Comparison of ENCODE assay signal across 20 cellular contexts in genomic region chr11:80362578-80362977, GRCh38.
DNase-seq lines count a peak whose midpoint lies in the region; ATAC-seq, FAIRE-seq and TF ChIP-seq lines count a peak whose summit lies in the region.
"Had no signal": no experiment of that assay in that cellular context is flagged by ENCODE, and none has a peak within 500 bp of the region (broad histone marks: within the 10 kb centered on the region; RNA-seq: fewer than 3 reads in every experiment).

No MANE protein-coding gene starts in this region.

- peaks cover 17% of the 10 kb centered on the region; the same call in 1 of the 2 replicates for H3K9me3 ChIP-seq in PC-3 (ENCODE audit: low read length)
- H3K9me3 ChIP-seq in mesenchymal stem cell (ENCODE audit: control insufficient read depth, low read length), result no peaks in the 10 kb centered on the region
- H3K9me3 ChIP-seq: BLaER1, SJCRH30 had no signal

- no peak overlapping the region for H3K4me2 ChIP-seq in PC-3 (ENCODE audit: low read length)
- H3K4me2 ChIP-seq in mesenchymal stem cell (ENCODE audit: low read length, poor library complexity, severe bottlenecking), result no peak overlapping the region
- H3K4me2 ChIP-seq: BLaER1, KMS-11 had no signal

- H3K4ac ChIP-seq in mesenchymal stem cell (ENCODE audit: low read depth in 1 of 2, low read length in 2 of 2), result no peak overlapping the region

- H2AFZ ChIP-seq in PC-3 (ENCODE audit: low read length) (no peak overlapping the region), mesenchymal stem cell (ENCODE audit: low read depth, low read length) (no peak overlapping the region)

- H3K36me3 ChIP-seq in PC-3 (ENCODE audit: low read depth, low read length), result no peaks in the 10 kb centered on the region
- no peaks in the 10 kb centered on the region for H3K36me3 ChIP-seq in bronchial epithelial cell (ENCODE audit: control insufficient read depth, insufficient read depth, low read length)
- H3K36me3 ChIP-seq in mesenchymal stem cell (ENCODE audit: control insufficient read depth in 1 of 2, insufficient read depth in 2 of 2, low read depth in 1 of 2, low read length in 2 of 2), result no peaks in the 10 kb centered on the region
- H3K36me3 ChIP-seq: BLaER1, SJCRH30 had no signal

- H3K27ac ChIP-seq in PC-3 (ENCODE audit: low read length) (no peak overlapping the region), mesenchymal stem cell (ENCODE audit: low read length, poor library complexity, severe bottlenecking) (no peak overlapping the region)
- H3K27ac ChIP-seq: BLaER1, KMS-11, SJCRH30 had no signal

- no peaks in the 10 kb centered on the region for H4K20me1 ChIP-seq in PC-3 (ENCODE audit: low read length)
- H4K20me1 ChIP-seq: BLaER1 had no signal

- no peak overlapping the region for H4K8ac ChIP-seq in mesenchymal stem cell (ENCODE audit: low read length)

- H3F3A ChIP-seq in PC-3 (ENCODE audit: low read length, unreplicated experiment), result no peaks in the 10 kb centered on the region

- ATAC-seq in PC-3, result no peak
- ATAC-seq: T-cell had no signal

- BruUV-seq in PC-3 (replicated peaks; lab: Mats Ljungman, UMichigan), result no TSS peak

- no peak overlapping the region for H2BK12ac ChIP-seq in mesenchymal stem cell (ENCODE audit: low read length in 2 of 2)

- no peak for FAIRE-seq in bronchial epithelial cell (lab: Jason Lieb, UNC)
- FAIRE-seq: GM12891 had no signal

- H3K9ac ChIP-seq in PC-3 (ENCODE audit: low read length) (no peak overlapping the region), mesenchymal stem cell (ENCODE audit: low read length) (no peak overlapping the region)
- H3K9ac ChIP-seq: BLaER1, KMS-11 had no signal

- POLR2A ChIA-PET in PC-3 (lab: Charles Lee; ENCODE audit: unreplicated experiment), result no interaction called here

- H2AK5ac ChIP-seq in mesenchymal stem cell (ENCODE audit: low read length, severe bottlenecking), result no peak overlapping the region

- no peak overlapping the region for H4K91ac ChIP-seq in mesenchymal stem cell (ENCODE audit: low read length)

- H2BK120ac ChIP-seq in mesenchymal stem cell (ENCODE audit: low read depth, low read length), result no peak overlapping the region

- TF ChIP-seq CTCF in PC-3 (conservative IDR thresholded peaks at IDR 0.05; ENCODE audit: low read depth, low read length), result no peak
- no peak for TF ChIP-seq CTCF in bronchial epithelial cell (IDR thresholded peaks at IDR 0.05; ENCODE audit: insufficient read depth, low read length, severe bottlenecking)

- WGBS in mesenchymal stem cell, result 54% methylated on average over 3 of the region's 6 CpGs

- H3K27me3 ChIP-seq in PC-3 (ENCODE audit: low read length), result no peaks in the 10 kb centered on the region
- H3K27me3 ChIP-seq in bronchial epithelial cell (ENCODE audit: control insufficient read depth, insufficient read depth, low read length), result no peaks in the 10 kb centered on the region
- H3K27me3 ChIP-seq in mesenchymal stem cell (ENCODE audit: control insufficient read depth in 1 of 2, insufficient read depth in 1 of 2, low read length in 2 of 2), result no peaks in the 10 kb centered on the region
- H3K27me3 ChIP-seq: BLaER1, SJCRH30 had no signal

- intact Hi-C loops in PC-3 (cut with micrococcal nuclease) (no loop called here), posterior cingulate gyrus (cut with DNase I) (no loop called here)

- no peak overlapping the region for H3K23ac ChIP-seq in mesenchymal stem cell (ENCODE audit: low read length in 2 of 2)

- H3K79me1 ChIP-seq in mesenchymal stem cell (replicated peaks; ENCODE audit: low read length, poor library complexity, severe bottlenecking), result no peaks in the 10 kb centered on the region

- H2BK5ac ChIP-seq in mesenchymal stem cell (ENCODE audit: low read depth, low read length, poor library complexity, severe bottlenecking), result no peak overlapping the region

- H3K18ac ChIP-seq in mesenchymal stem cell (ENCODE audit: low read depth in 1 of 2, low read length in 2 of 2), result no peak overlapping the region

- CTCF ChIA-PET in PC-3 (lab: Charles Lee), result no interaction called here

- no peak overlapping the region for H3K14ac ChIP-seq in mesenchymal stem cell (ENCODE audit: low read length in 2 of 2)

- DNase-seq in HPDE6-E6E7 (ENCODE audit: extremely low spot score), result peak; percentile 13
- peak; percentile 57 for DNase-seq in PC-3
- peak; percentile 59 for DNase-seq in bronchial epithelial cell (ENCODE audit: low read depth)
- DNase-seq in mesenchymal stem cell, result peak; percentile 14
- DNase-seq in RKO (ENCODE audit: low spot score), result no peak
- DNase-seq in posterior cingulate gyrus, result no peak
- no peak for DNase-seq in SHP77 (lab: John Stamatoyannopoulos, UW)
- DNase-seq: CD4-positive, alpha-beta T cell; COR-L47; DMS79 treated with DMSO at 0.1 percent for 48 hours; IMR-90; MV-4-11; NCI-H1105 treated with DMSO at 0.1 percent for 48 hours; NCI-H2029 treated with DMSO at 0.1 percent for 48 hours; NCI-H524 treated with DMSO at 0.1 percent for 48 hours; SJCRH30; T-cell had no signal

- H3K79me2 ChIP-seq in PC-3 (ENCODE audit: low read length), result no peaks in the 10 kb centered on the region

- H3K4me3 ChIP-seq in PC-3 (ENCODE audit: low read length) (no peak overlapping the region), bronchial epithelial cell (ENCODE audit: low read depth, low read length) (no peak overlapping the region), mesenchymal stem cell (ENCODE audit: insufficient read depth in 1 of 2, low read depth in 1 of 2, low read length in 2 of 2) (no peak overlapping the region)
- H3K4me3 ChIP-seq: BLaER1, SJCRH30 had no signal

- H3K9me2 ChIP-seq in PC-3 (replicated peaks; ENCODE audit: low read length), result no peaks in the 10 kb centered on the region

- H2BK15ac ChIP-seq in mesenchymal stem cell (ENCODE audit: low read depth, poor library complexity, severe bottlenecking), result no peak overlapping the region

- H3K4me1 ChIP-seq in PC-3 (ENCODE audit: insufficient read depth, low read length) (no peaks in the 10 kb centered on the region), mesenchymal stem cell (ENCODE audit: control insufficient read depth, insufficient read depth, low read depth, low read length) (no peaks in the 10 kb centered on the region)
- H3K4me1 ChIP-seq: BLaER1, SJCRH30 had no signal

Comparison
In these comparisons a context has a peak if more than half of its experiments do, and no peak if none do; other contexts are left out.
1. DNase-seq: peak in HPDE6-E6E7 (single experiment), PC-3 (single experiment), bronchial epithelial cell (single experiment) and mesenchymal stem cell (single experiment); none in RKO (single experiment), posterior cingulate gyrus (0 of 10) and SHP77 (0 of 2).